ENCODE assay signal across 15 cellular contexts in the genomic region with DNA sequence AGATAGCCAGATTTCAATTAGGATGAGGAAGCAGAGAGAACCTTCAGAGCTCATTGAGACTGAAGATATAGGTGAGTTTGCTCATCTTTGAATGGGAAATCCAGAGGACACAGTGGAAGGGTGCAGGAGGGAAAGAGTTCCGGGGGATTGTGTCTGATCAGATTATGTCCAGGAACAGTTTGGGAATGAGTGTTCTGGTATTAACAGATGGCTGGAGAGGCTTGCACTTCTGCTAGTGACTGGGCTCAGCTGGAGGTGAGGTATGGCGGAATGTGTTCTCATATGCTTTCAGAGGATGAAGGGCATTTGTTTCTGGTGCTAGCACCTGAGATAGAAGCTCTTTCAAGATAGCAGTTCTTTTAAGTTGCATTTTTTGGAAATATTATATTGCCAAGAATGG. TPM values are rescaled to one million over a fixed set of nuclear protein-coding genes. Genes with fewer than 3 reads are reported as not detected.
DNase-seq lines count a peak whose midpoint lies in the region; ATAC-seq and TF ChIP-seq lines count a peak whose summit lies in the region.
"Had no signal": no experiment of that assay in that cellular context is flagged by ENCODE, and none has a peak within 500 bp of the region (broad histone marks: within the 10 kb centered on the region; RNA-seq: fewer than 3 reads in every experiment).

No MANE protein-coding gene starts in this region.

- H3K4me3 ChIP-seq in left ventricle myocardium inferior = no peak overlapping the region
- H3K4me3 ChIP-seq: HAP-1 had no signal

- intact Hi-C loops in left ventricle myocardium inferior (cut with micrococcal nuclease) (no loop called here), cardiac septum (cut with DNase I) (no loop called here)

- DNase-seq in left ventricle myocardium inferior = no peak
- DNase-seq in cardiac septum (ENCODE audit: low spot score) = no peak
- DNase-seq in foreskin keratinocyte = no peak
- DNase-seq in nucleus accumbens (lab: John Stamatoyannopoulos, UW) = no peak
- no peak for DNase-seq in T1000 (lab: John Stamatoyannopoulos, UW)
- DNase-seq: Caco-2, GDM1, NCI-H1105 treated with DMSO at 0.1 percent for 48 hours, NCI-H187, NCI-H446, NCI-H748 treated with DMSO at 0.1 percent for 48 hours, SHP77 treated with DMSO at 0.1 percent for 48 hours had no signal

- H3K4me1 ChIP-seq in left ventricle myocardium inferior (peaks cover 41% of the 10 kb centered on the region), foreskin keratinocyte (peaks cover 15% of the 10 kb centered on the region)
- H3K4me1 ChIP-seq: Caco-2, HAP-1 had no signal

- TF ChIP-seq CTCF in left ventricle myocardium inferior (IDR thresholded peaks at IDR 0.05; ENCODE audit: borderline replicate concordance) = no peak
- no peak for TF ChIP-seq CTCF in foreskin keratinocyte (conservative IDR thresholded peaks at IDR 0.05)

- no peak for ATAC-seq in SK-N-SH treated with all-trans-retinoic acid at 6 μM for 48 hours
- ATAC-seq in foreskin keratinocyte = no peak
- ATAC-seq in HG03135 (IDR thresholded peaks at IDR 0.05; ENCODE audit: unreplicated experiment) = no peak

- peaks cover 37% of the 10 kb centered on the region for H3K36me3 ChIP-seq in left ventricle myocardium inferior

- H3K27me3 ChIP-seq in left ventricle myocardium inferior (ENCODE audit: low read depth) = no peaks in the 10 kb centered on the region
- H3K27me3 ChIP-seq in foreskin keratinocyte = no peaks in the 10 kb centered on the region

- H3K9me3 ChIP-seq in left ventricle myocardium inferior (replicated peaks) = no peaks in the 10 kb centered on the region
- H3K9me3 ChIP-seq: Caco-2, HAP-1 had no signal

- H3K27ac ChIP-seq in left ventricle myocardium inferior (replicated peaks) = peak overlapping the region; percentile 10
- H3K27ac ChIP-seq in foreskin keratinocyte = peak overlapping the region; percentile 79

TF ChIP-seq in SK-N-SH treated with all-trans-retinoic acid at 6 μM for 48 hours, 23 proteins besides CTCF, POLR2A, EP300 and RAD21:
- TF ChIP-seq BACH2 (CRISPR knock-in tag; IDR thresholded peaks at IDR 0.05; ENCODE audit: borderline replicate concordance) (no peak), ZNF565 (CRISPR knock-in tag; conservative IDR thresholded peaks at IDR 0.05; ENCODE audit: low read depth) (no peak; the same call in 1 of the 2 replicates), GLIS3 (CRISPR knock-in tag; IDR thresholded peaks at IDR 0.05) (no peak), CSDC2 (CRISPR knock-in tag; IDR thresholded peaks at IDR 0.05) (no peak), PATZ1 (CRISPR knock-in tag; IDR thresholded peaks at IDR 0.05; ENCODE audit: borderline replicate concordance) (no peak), PPARA (CRISPR knock-in tag; IDR thresholded peaks at IDR 0.05; ENCODE audit: borderline replicate concordance) (no peak), ZFP30 (CRISPR knock-in tag; IDR thresholded peaks at IDR 0.05) (no peak), TSHZ2 (CRISPR knock-in tag; IDR thresholded peaks at IDR 0.05) (peak; percentile 32; the same call in 1 of the 2 replicates), ZNF70 (CRISPR knock-in tag; IDR thresholded peaks at IDR 0.05) (0 out of 2 replicates have a peak, but pooled peaks have one; percentile 15), ARNTL (CRISPR knock-in tag; IDR thresholded peaks at IDR 0.05; ENCODE audit: borderline replicate concordance, low read depth) (no peak), ZC3H10 (CRISPR knock-in tag; IDR thresholded peaks at IDR 0.05) (no peak), TCF4 (CRISPR knock-in tag; IDR thresholded peaks at IDR 0.05; ENCODE audit: borderline replicate concordance) (peak; percentile 52; the same call in 1 of the 2 replicates)

RNA-seq across cellular contexts. Expression of gene ALKBH3, which starts 27.6 kb away (rescaled TPM):
- total RNA-seq in left ventricle myocardium inferior (18.1 TPM), cardiac septum (17.2 TPM), foreskin keratinocyte (40.8 and 44.8 TPM in 2 replicates)
- 35.6 and 36.8 TPM in 2 replicates for polyA plus RNA-seq in foreskin keratinocyte

RNA-seq across cellular contexts. Expression of gene C11orf96, which starts 34.2 kb away (rescaled TPM):
- total RNA-seq in left ventricle myocardium inferior = 20.1 TPM
- total RNA-seq in cardiac septum = 42.0 TPM
- not detected in 2 replicates for total RNA-seq in foreskin keratinocyte
- polyA plus RNA-seq in foreskin keratinocyte = not detected in 2 replicates
- total RNA-seq: Caco-2 had no signal

Comparison
In these comparisons a context has a peak if more than half of its experiments do, and no peak if none do; other contexts are left out.
1. RNA of gene C11orf96, which starts 34.2 kb away (total RNA-seq): 42.0 TPM in cardiac septum (single experiment) and 20.1 TPM in left ventricle myocardium inferior (single experiment); not detected in foreskin keratinocyte; every median in the first group is over 10 times any median in the second.